ENCODE assay signal across 10 cellular contexts in genomic region chr7:143360788-143361551, GRCh38. TPM values are rescaled to one million over a fixed set of nuclear protein-coding genes. Genes with fewer than 3 reads are reported as not detected.
DNase-seq lines count a peak whose midpoint lies in the region; ATAC-seq and TF ChIP-seq lines count a peak whose summit lies in the region.
"Had no signal": no experiment of that assay in that cellular context is flagged by ENCODE, and none has a peak within 500 bp of the region (broad histone marks: within the 10 kb centered on the region; RNA-seq: fewer than 3 reads in every experiment).

No MANE protein-coding gene starts in this region.

- peak overlapping the region; percentile 70 for H3K4me3 Mint-ChIP-seq in osteocyte (ENCODE audit: unreplicated experiment)

- ATAC-seq in foreskin keratinocyte, result peak; percentile 19

- peaks cover 33% of the 10 kb centered on the region for H3K27me3 Mint-ChIP-seq in osteocyte (ENCODE audit: unreplicated experiment)

- H3K27ac Mint-ChIP-seq in osteocyte (ENCODE audit: unreplicated experiment), result no peak overlapping the region

- peak overlapping the region; percentile 70; the same call in 1 of the 2 replicates for H3K4me3 ChIP-seq in SK-N-MC

- H3K27ac ChIP-seq in SK-N-MC (no peak overlapping the region), foreskin keratinocyte (no peak overlapping the region)

- peaks cover 83% of the 10 kb centered on the region for H3K27me3 ChIP-seq in foreskin keratinocyte

- no peak overlapping the region for H3K9ac ChIP-seq in SK-N-MC (ENCODE audit: insufficient read length)

- H3K36me3 Mint-ChIP-seq in osteocyte (ENCODE audit: unreplicated experiment), result peaks cover 12% of the 10 kb centered on the region

- no peaks in the 10 kb centered on the region for H3K9me3 Mint-ChIP-seq in osteocyte (ENCODE audit: unreplicated experiment)

- H3K4me1 Mint-ChIP-seq in osteocyte (ENCODE audit: unreplicated experiment), result peaks cover 14% of the 10 kb centered on the region

- H3K4me1 ChIP-seq in foreskin keratinocyte, result no peaks in the 10 kb centered on the region

- no peak for TF ChIP-seq CTCF in foreskin keratinocyte (conservative IDR thresholded peaks at IDR 0.05)
- no peak for TF ChIP-seq CTCF in osteocyte (IDR thresholded peaks at IDR 0.05)

- H3K36me3 ChIP-seq in SK-N-MC (ENCODE audit: insufficient read depth, low read length), result no peaks in the 10 kb centered on the region

- DNase-seq in DMS79 (lab: John Stamatoyannopoulos, UW) (peak; percentile 4), DMS79 treated with DMSO at 0.1 percent for 48 hours (lab: John Stamatoyannopoulos, UW) (no peak), SK-N-MC (ENCODE audit: low read depth, low spot score) (no peak), foreskin keratinocyte (no peak), osteocyte (ENCODE audit: extremely low spot score, unreplicated experiment) (no peak), NCI-H1694 (lab: John Stamatoyannopoulos, UW) (no peak), NCI-H82 (lab: John Stamatoyannopoulos, UW) (no peak), NCI-H128 (lab: John Stamatoyannopoulos, UW; ENCODE audit: unreplicated experiment) (no peak)
- DNase-seq: 8988T; activated naive CD4-positive, alpha-beta T cell treated with Interleukin-2 at 50 U/mL for 16 hours had no signal

- no peaks in the 10 kb centered on the region for H3K9me3 ChIP-seq in SK-N-MC (ENCODE audit: low read depth, low read length)

RNA-seq across cellular contexts. Expression of gene FAM131B, which starts 1.5 kb away (rescaled TPM):
- total RNA-seq in foreskin keratinocyte, result 0.18 and 0.20 TPM in 2 replicates
- 0.07 and 0.11 TPM in 2 replicates for polyA plus RNA-seq in foreskin keratinocyte
- 17.0 and 18.4 TPM in 2 replicates for total RNA-seq in osteocyte

RNA-seq across cellular contexts. Expression of gene ZYX, which starts 20.2 kb away (rescaled TPM):
- total RNA-seq in foreskin keratinocyte, result 126 and 140 TPM in 2 replicates
- 252 and 253 TPM in 2 replicates for polyA plus RNA-seq in foreskin keratinocyte
- 370 and 412 TPM in 2 replicates for total RNA-seq in osteocyte

RNA-seq across cellular contexts. Expression of gene CLCN1, which starts 45.1 kb away (rescaled TPM):
- total RNA-seq in foreskin keratinocyte (0.04 TPM in 1 of 2 replicates, not detected in the other), osteocyte (not detected in 2 replicates)
- 0.02 TPM in 1 of 2 replicates, not detected in the other for polyA plus RNA-seq in foreskin keratinocyte

RNA-seq across cellular contexts. Expression of gene EPHA1, which starts 47.7 kb away (rescaled TPM):
- total RNA-seq in foreskin keratinocyte, result 35.0 and 38.9 TPM in 2 replicates
- polyA plus RNA-seq in foreskin keratinocyte, result 20.1 and 22.3 TPM in 2 replicates
- total RNA-seq in osteocyte, result not detected in 2 replicates

Comparison
In these comparisons a context has a peak if more than half of its experiments do, and no peak if none do; other contexts are left out.
1. RNA of gene FAM131B, which starts 1.5 kb away (total RNA-seq): 17.0 to 18.4 TPM in osteocyte; 0.18 to 0.20 TPM in foreskin keratinocyte; every median in the first group is over 10 times any median in the second.